In the genomic region with DNA sequence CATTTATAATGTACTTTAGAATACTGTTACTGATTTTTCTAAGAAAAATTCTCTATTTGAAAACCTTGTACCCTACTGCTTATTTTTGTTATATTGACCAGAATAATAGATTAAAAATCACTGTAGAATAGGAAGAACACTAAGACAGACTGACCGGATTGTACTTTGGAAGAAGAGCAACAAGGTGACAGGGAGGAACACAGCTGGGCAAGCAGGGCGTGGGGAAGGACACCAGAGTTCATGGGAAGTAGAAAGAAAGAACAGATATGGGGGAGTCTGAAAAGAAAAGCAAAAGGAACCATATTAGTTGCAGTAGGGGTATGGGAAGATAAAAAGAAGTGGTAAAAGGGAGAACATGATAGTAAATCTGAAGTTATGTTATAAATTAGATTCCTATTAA, we compare ENCODE assay signal across 1 cellular context.
TF ChIP-seq lines count a peak whose summit lies in the region.

No MANE protein-coding gene starts in this region.

TF ChIP-seq in HepG2, 621 proteins besides CTCF, POLR2A, EP300 and RAD21:
- no peak for TF ChIP-seq HOXA9 (CRISPR knock-in tag; IDR thresholded peaks at IDR 0.05; ENCODE audit: borderline replicate concordance)
- TF ChIP-seq PAX8 (CRISPR knock-in tag; IDR thresholded peaks at IDR 0.05; ENCODE audit: borderline replicate concordance), result no peak
- TF ChIP-seq ZNF883 (CRISPR knock-in tag; IDR thresholded peaks at IDR 0.05; ENCODE audit: not compliant biosample characterization), result no peak
- TF ChIP-seq ZMYM3 (CRISPR knock-in tag; IDR thresholded peaks at IDR 0.05), result no peak
- no peak for TF ChIP-seq ZFP36L2 (CRISPR knock-in tag; IDR thresholded peaks at IDR 0.05)
- no peak for TF ChIP-seq ZNF496 (CRISPR knock-in tag; IDR thresholded peaks at IDR 0.05; ENCODE audit: insufficient replicate concordance)
- no peak for TF ChIP-seq ZNF709 (CRISPR knock-in tag; IDR thresholded peaks at IDR 0.05)
- TF ChIP-seq SSRP1 (CRISPR knock-in tag; IDR thresholded peaks at IDR 0.05), result no peak
- TF ChIP-seq, protein P1, sequence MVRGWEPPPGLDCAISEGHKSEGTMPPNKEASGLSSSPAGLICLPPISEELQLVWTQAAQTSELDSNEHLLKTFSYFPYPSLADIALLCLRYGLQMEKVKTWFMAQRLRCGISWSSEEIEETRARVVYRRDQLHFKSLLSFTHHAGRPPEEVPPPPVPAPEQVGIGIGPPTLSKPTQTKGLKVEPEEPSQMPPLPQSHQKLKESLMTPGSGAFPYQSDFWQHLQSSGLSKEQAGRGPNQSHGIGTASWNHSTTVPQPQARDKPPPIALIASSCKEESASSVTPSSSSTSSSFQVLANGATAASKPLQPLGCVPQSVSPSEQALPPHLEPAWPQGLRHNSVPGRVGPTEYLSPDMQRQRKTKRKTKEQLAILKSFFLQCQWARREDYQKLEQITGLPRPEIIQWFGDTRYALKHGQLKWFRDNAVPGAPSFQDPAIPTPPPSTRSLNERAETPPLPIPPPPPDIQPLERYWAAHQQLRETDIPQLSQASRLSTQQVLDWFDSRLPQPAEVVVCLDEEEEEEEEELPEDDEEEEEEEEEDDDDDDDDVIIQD (CRISPR knock-in tag; IDR thresholded peaks at IDR 0.05; ENCODE audit: low read depth), result no peak
- TF ChIP-seq, protein P2, sequence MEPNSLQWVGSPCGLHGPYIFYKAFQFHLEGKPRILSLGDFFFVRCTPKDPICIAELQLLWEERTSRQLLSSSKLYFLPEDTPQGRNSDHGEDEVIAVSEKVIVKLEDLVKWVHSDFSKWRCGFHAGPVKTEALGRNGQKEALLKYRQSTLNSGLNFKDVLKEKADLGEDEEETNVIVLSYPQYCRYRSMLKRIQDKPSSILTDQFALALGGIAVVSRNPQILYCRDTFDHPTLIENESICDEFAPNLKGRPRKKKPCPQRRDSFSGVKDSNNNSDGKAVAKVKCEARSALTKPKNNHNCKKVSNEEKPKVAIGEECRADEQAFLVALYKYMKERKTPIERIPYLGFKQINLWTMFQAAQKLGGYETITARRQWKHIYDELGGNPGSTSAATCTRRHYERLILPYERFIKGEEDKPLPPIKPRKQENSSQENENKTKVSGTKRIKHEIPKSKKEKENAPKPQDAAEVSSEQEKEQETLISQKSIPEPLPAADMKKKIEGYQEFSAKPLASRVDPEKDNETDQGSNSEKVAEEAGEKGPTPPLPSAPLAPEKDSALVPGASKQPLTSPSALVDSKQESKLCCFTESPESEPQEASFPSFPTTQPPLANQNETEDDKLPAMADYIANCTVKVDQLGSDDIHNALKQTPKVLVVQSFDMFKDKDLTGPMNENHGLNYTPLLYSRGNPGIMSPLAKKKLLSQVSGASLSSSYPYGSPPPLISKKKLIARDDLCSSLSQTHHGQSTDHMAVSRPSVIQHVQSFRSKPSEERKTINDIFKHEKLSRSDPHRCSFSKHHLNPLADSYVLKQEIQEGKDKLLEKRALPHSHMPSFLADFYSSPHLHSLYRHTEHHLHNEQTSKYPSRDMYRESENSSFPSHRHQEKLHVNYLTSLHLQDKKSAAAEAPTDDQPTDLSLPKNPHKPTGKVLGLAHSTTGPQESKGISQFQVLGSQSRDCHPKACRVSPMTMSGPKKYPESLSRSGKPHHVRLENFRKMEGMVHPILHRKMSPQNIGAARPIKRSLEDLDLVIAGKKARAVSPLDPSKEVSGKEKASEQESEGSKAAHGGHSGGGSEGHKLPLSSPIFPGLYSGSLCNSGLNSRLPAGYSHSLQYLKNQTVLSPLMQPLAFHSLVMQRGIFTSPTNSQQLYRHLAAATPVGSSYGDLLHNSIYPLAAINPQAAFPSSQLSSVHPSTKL (CRISPR knock-in tag; IDR thresholded peaks at IDR 0.05), result no peak
- TF ChIP-seq REXO4 (CRISPR knock-in tag; IDR thresholded peaks at IDR 0.05; ENCODE audit: borderline replicate concordance), result no peak
- TF ChIP-seq, protein P3, sequence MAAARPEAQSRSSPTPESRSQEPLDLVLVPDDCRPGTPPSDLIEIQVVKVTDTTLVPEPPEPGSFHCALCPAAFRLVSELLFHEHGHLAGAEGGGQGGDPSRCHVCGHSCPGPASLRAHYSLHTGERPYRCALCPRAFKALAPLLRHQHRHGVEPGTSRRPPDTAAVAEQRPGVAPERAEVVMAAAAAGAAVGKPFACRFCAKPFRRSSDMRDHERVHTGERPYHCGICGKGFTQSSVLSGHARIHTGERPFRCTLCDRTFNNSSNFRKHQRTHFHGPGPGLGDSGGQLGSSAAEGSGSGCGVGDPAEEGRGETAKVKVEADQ (CRISPR knock-in tag; IDR thresholded peaks at IDR 0.05; ENCODE audit: borderline replicate concordance), result no peak
- TF ChIP-seq, protein P4, sequence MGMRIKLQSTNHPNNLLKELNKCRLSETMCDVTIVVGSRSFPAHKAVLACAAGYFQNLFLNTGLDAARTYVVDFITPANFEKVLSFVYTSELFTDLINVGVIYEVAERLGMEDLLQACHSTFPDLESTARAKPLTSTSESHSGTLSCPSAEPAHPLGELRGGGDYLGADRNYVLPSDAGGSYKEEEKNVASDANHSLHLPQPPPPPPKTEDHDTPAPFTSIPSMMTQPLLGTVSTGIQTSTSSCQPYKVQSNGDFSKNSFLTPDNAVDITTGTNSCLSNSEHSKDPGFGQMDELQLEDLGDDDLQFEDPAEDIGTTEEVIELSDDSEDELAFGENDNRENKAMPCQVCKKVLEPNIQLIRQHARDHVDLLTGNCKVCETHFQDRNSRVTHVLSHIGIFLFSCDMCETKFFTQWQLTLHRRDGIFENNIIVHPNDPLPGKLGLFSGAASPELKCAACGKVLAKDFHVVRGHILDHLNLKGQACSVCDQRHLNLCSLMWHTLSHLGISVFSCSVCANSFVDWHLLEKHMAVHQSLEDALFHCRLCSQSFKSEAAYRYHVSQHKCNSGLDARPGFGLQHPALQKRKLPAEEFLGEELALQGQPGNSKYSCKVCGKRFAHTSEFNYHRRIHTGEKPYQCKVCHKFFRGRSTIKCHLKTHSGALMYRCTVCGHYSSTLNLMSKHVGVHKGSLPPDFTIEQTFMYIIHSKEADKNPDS (CRISPR knock-in tag; IDR thresholded peaks at IDR 0.05), result no peak
- TF ChIP-seq ZNF263 (CRISPR knock-in tag; IDR thresholded peaks at IDR 0.05), result no peak
- TF ChIP-seq DR1 (CRISPR knock-in tag; IDR thresholded peaks at IDR 0.05), result no peak
- no peak for TF ChIP-seq NFIB (CRISPR knock-in tag; IDR thresholded peaks at IDR 0.05; ENCODE audit: borderline replicate concordance)
- no peak for TF ChIP-seq PHF8 (CRISPR knock-in tag; IDR thresholded peaks at IDR 0.05)
- TF ChIP-seq, protein P5, sequence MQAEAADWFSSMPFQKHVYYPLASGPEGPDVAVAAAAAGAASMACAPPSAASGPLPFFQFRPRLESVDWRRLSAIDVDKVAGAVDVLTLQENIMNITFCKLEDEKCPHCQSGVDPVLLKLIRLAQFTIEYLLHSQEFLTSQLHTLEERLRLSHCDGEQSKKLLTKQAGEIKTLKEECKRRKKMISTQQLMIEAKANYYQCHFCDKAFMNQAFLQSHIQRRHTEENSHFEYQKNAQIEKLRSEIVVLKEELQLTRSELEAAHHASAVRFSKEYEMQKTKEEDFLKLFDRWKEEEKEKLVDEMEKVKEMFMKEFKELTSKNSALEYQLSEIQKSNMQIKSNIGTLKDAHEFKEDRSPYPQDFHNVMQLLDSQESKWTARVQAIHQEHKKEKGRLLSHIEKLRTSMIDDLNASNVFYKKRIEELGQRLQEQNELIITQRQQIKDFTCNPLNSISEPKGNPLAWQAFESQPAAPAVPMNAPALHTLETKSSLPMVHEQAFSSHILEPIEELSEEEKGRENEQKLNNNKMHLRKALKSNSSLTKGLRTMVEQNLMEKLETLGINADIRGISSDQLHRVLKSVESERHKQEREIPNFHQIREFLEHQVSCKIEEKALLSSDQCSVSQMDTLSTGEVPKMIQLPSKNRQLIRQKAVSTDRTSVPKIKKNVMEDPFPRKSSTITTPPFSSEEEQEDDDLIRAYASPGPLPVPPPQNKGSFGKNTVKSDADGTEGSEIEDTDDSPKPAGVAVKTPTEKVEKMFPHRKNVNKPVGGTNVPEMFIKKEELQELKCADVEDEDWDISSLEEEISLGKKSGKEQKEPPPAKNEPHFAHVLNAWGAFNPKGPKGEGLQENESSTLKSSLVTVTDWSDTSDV (CRISPR knock-in tag; IDR thresholded peaks at IDR 0.05), result no peak
- TF ChIP-seq GTF2F1 (IDR thresholded peaks at IDR 0.05; ENCODE audit: low read length), result no peak
- TF ChIP-seq FOXA3 (CRISPR knock-in tag; IDR thresholded peaks at IDR 0.05), result no peak
